ENCODE assay signal across 23 cellular contexts in the genomic region with DNA sequence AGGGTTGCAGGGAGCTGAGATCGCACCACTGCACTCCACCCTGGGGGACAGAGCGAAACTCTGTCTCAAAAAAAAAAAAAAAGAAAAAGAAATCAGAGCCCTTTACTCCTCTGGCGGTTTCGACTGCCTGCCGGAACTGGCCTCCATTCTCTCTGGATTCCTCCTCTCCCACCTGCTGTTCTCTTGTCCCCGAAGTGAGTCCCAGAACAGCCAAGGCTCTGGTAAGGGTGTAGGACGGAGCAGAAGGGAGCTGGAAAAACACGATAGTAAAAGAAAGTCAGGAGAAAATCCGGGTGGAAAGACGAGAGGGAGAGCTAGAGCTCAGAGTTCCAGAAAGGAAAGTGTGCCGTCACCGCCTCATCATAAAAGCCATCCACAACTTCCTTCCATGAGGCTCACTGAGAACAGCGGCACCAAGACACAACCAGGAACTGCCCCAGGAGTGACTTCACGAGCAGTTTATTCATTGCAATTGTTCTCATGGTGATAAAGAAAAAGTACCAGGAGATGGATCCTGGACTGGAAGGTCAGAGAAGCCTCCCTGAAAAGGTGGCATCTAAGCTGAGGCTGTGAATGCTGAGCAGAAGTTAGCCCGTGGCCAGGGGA. TPM values are rescaled to one million over a fixed set of nuclear protein-coding genes. Genes with fewer than 3 reads are reported as not detected.
DNase-seq lines count a peak whose midpoint lies in the region; ATAC-seq and TF ChIP-seq lines count a peak whose summit lies in the region.
"Had no signal": no experiment of that assay in that cellular context is flagged by ENCODE, and none has a peak within 500 bp of the region (broad histone marks: within the 10 kb centered on the region; RNA-seq: fewer than 3 reads in every experiment).

No MANE protein-coding gene starts in this region.

- intact Hi-C loops in left cardiac atrium (cut with DNase I): no loop called here

- no peaks in the 10 kb centered on the region for H3K27me3 ChIP-seq in H7 (ENCODE audit: control insufficient read depth, insufficient read depth, low read length)
- peaks cover 5% of the 10 kb centered on the region for H3K27me3 ChIP-seq in neuron (ENCODE audit: insufficient read depth, low read length)
- H3K27me3 ChIP-seq: BLaER1 treated with 17β-estradiol and CSF1 and Interleukin-3, amounts not matched to agents 10 nM and 100 nM; brain microvascular endothelial cell had no signal

- H3K36me3 Mint-ChIP-seq in effector memory CD8-positive, alpha-beta T cell (ENCODE audit: insufficient read depth): peaks cover 18% of the 10 kb centered on the region

- H3K36me3 ChIP-seq in H7 (replicated peaks; ENCODE audit: control insufficient read depth, insufficient read depth, low read length) (no peaks in the 10 kb centered on the region), neuron (ENCODE audit: insufficient read depth, low read length) (no peaks in the 10 kb centered on the region)
- H3K36me3 ChIP-seq: BLaER1 treated with 17β-estradiol and CSF1 and Interleukin-3, amounts not matched to agents 10 nM and 100 nM; brain microvascular endothelial cell; thoracic aorta; WERI-Rb-1 had no signal

- no peak overlapping the region for H3K4me3 Mint-ChIP-seq in effector memory CD8-positive, alpha-beta T cell
- H3K4me3 Mint-ChIP-seq: activated naive CD8-positive, alpha-beta T cell treated with anti-CD3 and anti-CD28 coated beads, Interleukin-2, amount 50 U/mL, for 24 hours had no signal

- peaks cover 20% of the 10 kb centered on the region for H3K4me1 ChIP-seq in neuron (ENCODE audit: insufficient read depth, low read length)
- H3K4me1 ChIP-seq: BLaER1 treated with 17β-estradiol and CSF1 and Interleukin-3, amounts not matched to agents 10 nM and 100 nM had no signal

- no peaks in the 10 kb centered on the region for H3K9me3 ChIP-seq in iPS-18c (ENCODE audit: control insufficient read depth, insufficient read depth, low read length)
- H3K9me3 ChIP-seq in neuron (ENCODE audit: low read length): no peaks in the 10 kb centered on the region
- H3K9me3 ChIP-seq: BLaER1 treated with 17β-estradiol and CSF1 and Interleukin-3, amounts not matched to agents 10 nM and 100 nM; thoracic aorta had no signal

- peak overlapping the region; percentile 17; the same call in 1 of the 2 replicates for H3K4me3 ChIP-seq in H7 (ENCODE audit: insufficient read depth, low read depth, low read length)
- peak overlapping the region; percentile 35 for H3K4me3 ChIP-seq in choroid plexus epithelial cell (ENCODE audit: low read depth, low read length)
- peak overlapping the region; percentile 21; the same call in 1 of the 2 replicates for H3K4me3 ChIP-seq in iPS-18c (ENCODE audit: insufficient read depth, low read depth, low read length)
- no peak overlapping the region for H3K4me3 ChIP-seq in neuron (ENCODE audit: low read length)
- H3K4me3 ChIP-seq: BLaER1 treated with 17β-estradiol and CSF1 and Interleukin-3, amounts not matched to agents 10 nM and 100 nM; K562; thoracic aorta had no signal

- H3K27me3 Mint-ChIP-seq in effector memory CD8-positive, alpha-beta T cell: no peaks in the 10 kb centered on the region
- H3K27me3 Mint-ChIP-seq: activated naive CD8-positive, alpha-beta T cell treated with anti-CD3 and anti-CD28 coated beads, Interleukin-2, amount 50 U/mL, for 24 hours had no signal

- H3K27ac Mint-ChIP-seq in effector memory CD8-positive, alpha-beta T cell: no peak overlapping the region
- H3K27ac Mint-ChIP-seq: activated naive CD8-positive, alpha-beta T cell treated with anti-CD3 and anti-CD28 coated beads, Interleukin-2, amount 50 U/mL, for 24 hours had no signal

- H3K4me1 Mint-ChIP-seq in effector memory CD8-positive, alpha-beta T cell (ENCODE audit: low read depth in 2 of 2): no peaks in the 10 kb centered on the region
- H3K4me1 Mint-ChIP-seq: activated naive CD8-positive, alpha-beta T cell treated with anti-CD3 and anti-CD28 coated beads, Interleukin-2, amount 50 U/mL, for 24 hours had no signal

- peak overlapping the region; percentile 33 for H2AFZ ChIP-seq in neuron (ENCODE audit: low read depth, low read length)

- no peak for ATAC-seq in effector memory CD8-positive, alpha-beta T cell (replicated peaks)
- no peak for ATAC-seq in left cardiac atrium
- ATAC-seq: activated naive CD8-positive, alpha-beta T cell treated with anti-CD3 and anti-CD28 coated beads, Interleukin-2, amount 50 U/mL, for 24 hours; K562 had no signal

- no peaks in the 10 kb centered on the region for H3K9me3 Mint-ChIP-seq in effector memory CD8-positive, alpha-beta T cell
- H3K9me3 Mint-ChIP-seq: activated naive CD8-positive, alpha-beta T cell treated with anti-CD3 and anti-CD28 coated beads, Interleukin-2, amount 50 U/mL, for 24 hours had no signal

- peak; percentile 69 for DNase-seq in H7
- DNase-seq in choroid plexus epithelial cell (ENCODE audit: low read depth): no peak
- DNase-seq in GM19240 (ENCODE audit: insufficient read length, low spot score): no peak
- DNase-seq in effector memory CD8-positive, alpha-beta T cell: no peak
- no peak for DNase-seq in NCI-H1694 (lab: John Stamatoyannopoulos, UW)
- DNase-seq in left cardiac atrium: no peak
- DNase-seq: ACHN; activated CD4-positive, alpha-beta T cell treated with anti-CD3 and anti-CD28 coated beads, Interleukin-2, amount 50 U/mL, for 48 hours; activated effector memory CD4-positive, alpha-beta T cell treated with Interleukin-2 at 50 U/mL for 16 hours; activated naive CD8-positive, alpha-beta T cell treated with anti-CD3 and anti-CD28 coated beads, Interleukin-2, amount 50 U/mL, for 24 hours; brain microvascular endothelial cell; foreskin fibroblast; hippocampal formation; NCI-H1930; NK-92 treated with Interleukin-12 subunit alpha and Interleukin-12 subunit beta, amount 100 ng/mL, for 24 hours; right cardiac atrium; T-helper 2 cell; WERI-Rb-1 had no signal

- no peak for TF ChIP-seq CTCF in choroid plexus epithelial cell (conservative IDR thresholded peaks at IDR 0.05; ENCODE audit: low read depth, low read length)

RNA-seq across cellular contexts. Expression of gene TLR3, which starts 12.3 kb away (rescaled TPM):
- 1.0 and 1.8 TPM in 2 replicates for total RNA-seq in H7 (2014; rRNA removed; shearing (Covaris generic))
- 1 to 10 TPM; 5.3 to 8.6 TPM for total RNA-seq in left cardiac atrium
- total RNA-seq: K562 had no signal

RNA-seq across cellular contexts. Expression of gene FAM149A, which starts 23.2 kb away (rescaled TPM):
- total RNA-seq in H7 (2014; rRNA removed; shearing (Covaris generic)): 13.9 and 19.2 TPM in 2 replicates
- total RNA-seq in left cardiac atrium: 10 to 100 TPM in 1 of 2 donors, 1 to 10 TPM in 1; 9.6 to 13.1 TPM
- total RNA-seq: K562 had no signal
